Comparison of ENCODE assay signal across 11 cellular contexts in the genomic region with DNA sequence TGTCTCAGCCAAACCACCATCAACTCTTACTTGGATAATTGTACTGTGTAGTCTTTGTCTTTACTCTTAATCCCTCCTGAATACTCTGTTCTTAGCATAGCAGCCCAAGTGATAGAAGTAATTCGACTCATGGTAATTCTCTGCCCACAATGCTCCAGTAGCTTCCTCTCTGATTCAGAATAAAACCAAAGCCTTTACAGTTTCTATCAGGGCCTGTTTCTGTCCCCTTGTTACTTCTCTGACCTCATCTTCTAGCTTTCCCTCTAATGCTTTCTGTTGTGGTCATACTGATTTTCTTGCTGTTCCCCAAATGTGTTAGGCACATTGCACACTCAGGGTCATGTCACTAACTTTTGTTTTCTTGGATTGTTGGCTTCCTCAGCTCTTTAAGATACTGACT. TPM values are rescaled to one million over a fixed set of nuclear protein-coding genes. Genes with fewer than 3 reads are reported as not detected.
DNase-seq lines count a peak whose midpoint lies in the region; ATAC-seq, FAIRE-seq and TF ChIP-seq lines count a peak whose summit lies in the region.
"Had no signal": no experiment of that assay in that cellular context is flagged by ENCODE, and none has a peak within 500 bp of the region (broad histone marks: within the 10 kb centered on the region; RNA-seq: fewer than 3 reads in every experiment).

No MANE protein-coding gene starts in this region.

- WGBS in GM12878 (ENCODE audit: insufficient coverage, insufficient replicate concordance, low lambda C conversion rate, missing lambda C conversion rate) = 0% methylated on average over 1 of the region's 1 CpG

- in situ Hi-C loops in GM12878 (cut with MboI) = no loop called here

- H2AFZ ChIP-seq in GM12878 (ENCODE audit: control insufficient read depth, low read depth, low read length) = no peak overlapping the region

- no peak overlapping the region for H3K4me3 ChIP-seq in GM12878
- H3K4me3 ChIP-seq in effector memory CD4-positive, alpha-beta T cell (ENCODE audit: insufficient read depth, low read depth, low read length, poor library complexity, severe bottlenecking) = no peak overlapping the region

- CTCF ChIA-PET in GM12878 (lab: Yijun Ruan, JAX) = interaction anchor here (1.1 to 1.2 kb wide), 2 partner anchors 91 to 121 kb away, joined by 3 read pairs; no protein-coding TSS in a partner anchor

- SMC1A ChIA-PET in GM12878 (lab: Charles Lee; ENCODE audit: uncharacterized antibody, unreplicated experiment) = interaction anchor here (0.8 to 1.9 kb wide), 4 partner anchors 8 to 155 kb away, joined by 3 to 9 read pairs (median 3); partner anchors contain the start of gene ZNF518A

- H3K79me2 ChIP-seq in GM12878 (ENCODE audit: control insufficient read depth, insufficient read depth, low read length) = no peaks in the 10 kb centered on the region; the same call in none of the 2 replicates

- H4K20me1 ChIP-seq in GM12878 (ENCODE audit: control insufficient read depth, insufficient read depth) = no peaks in the 10 kb centered on the region

- H3K4me2 ChIP-seq in GM12878 (ENCODE audit: control insufficient read depth, insufficient read depth) = peak overlapping the region; percentile 67

- no peaks in the 10 kb centered on the region for H3K27me3 ChIP-seq in GM12878 (replicated peaks in 1 of 2; ENCODE audit: control insufficient read depth in 2 of 2, insufficient read depth in 2 of 2, low read length in 1 of 2)
- H3K27me3 ChIP-seq in effector memory CD4-positive, alpha-beta T cell (replicated peaks; ENCODE audit: control insufficient read depth, insufficient read depth, low read length, poor library complexity, severe bottlenecking) = no peaks in the 10 kb centered on the region

- POLR2A ChIA-PET in GM12878 (lab: Charles Lee) = interaction anchor here (0.6 to 1.1 kb wide), 3 partner anchors 94 to 1053 kb away, joined by 3 to 6 read pairs (median 3); partner anchors contain the start of gene CCNJ

- RAD21 ChIA-PET in GM12878 (lab: Charles Lee; ENCODE audit: unreplicated experiment) = interaction anchor here (0.9 to 1.4 kb wide), 3 partner anchors 16 to 121 kb away, joined by 3 to 6 read pairs (median 5); no protein-coding TSS in a partner anchor

- TF ChIP-seq CTCF in GM12878 (IDR thresholded peaks at IDR 0.05 in 2 of 3, conservative IDR thresholded peaks at IDR 0.05 in 1 of 3; ENCODE audit: control insufficient read depth in 2 of 3, extremely low read depth in 1 of 3, insufficient read depth in 1 of 3, low read depth in 3 of 3, low read length in 3 of 3) = no peak

- peaks cover 13% of the 10 kb centered on the region; the same call in 1 of the 2 replicates for H3K4me1 ChIP-seq in GM12878 (ENCODE audit: control insufficient read depth, insufficient read depth, low read length)
- no peaks in the 10 kb centered on the region for H3K4me1 ChIP-seq in effector memory CD4-positive, alpha-beta T cell (ENCODE audit: control insufficient read depth, insufficient read depth, low read length, poor library complexity, severe bottlenecking)

- H3K27ac ChIP-seq in GM12878 (ENCODE audit: control insufficient read depth, insufficient read depth) = peak overlapping the region; percentile 15
- no peak overlapping the region for H3K27ac ChIP-seq in effector memory CD4-positive, alpha-beta T cell (ENCODE audit: insufficient read depth, low read length, poor library complexity, severe bottlenecking)

- no TSS peak for BruUV-seq in GM12878 (replicated peaks; lab: Mats Ljungman, UMichigan)

- peak; percentile 89 for FAIRE-seq in GM12878 (lab: Jason Lieb, UNC)

- peak in 1 of 2 experiments; percentile 51; a peak in 1 of 4 replicates for TF ChIP-seq EP300 in GM12878 (IDR thresholded peaks at IDR 0.05; ENCODE audit: borderline replicate concordance in 1 of 2, control insufficient read depth in 1 of 2, low read depth in 2 of 2, low read length in 2 of 2)

- no peak for TF ChIP-seq POLR2A in GM12878 (IDR thresholded peaks at IDR 0.05; ENCODE audit: low read depth, low read length)

- DNase-seq in GM12878 (ENCODE audit: low read depth, low spot score) (peak; percentile 53), SW 1271 (lab: John Stamatoyannopoulos, UW) (no peak), AG08396 (ENCODE audit: low spot score) (no peak)
- DNase-seq in effector memory CD4-positive, alpha-beta T cell = no peak
- no peak for DNase-seq in activated CD4-positive, alpha-beta T cell treated with anti-CD3 and anti-CD28 coated beads for 4 hours
- DNase-seq: cerebellar nuclear complex; DMS79 treated with DMSO at 0.1 percent for 48 hours; NK-92 treated with Interleukin-12 subunit alpha and Interleukin-12 subunit beta, amount 100 ng/mL, for 24 hours had no signal

- H3K9ac ChIP-seq in GM12878 (ENCODE audit: control insufficient read depth, insufficient read depth, low read length) = no peak overlapping the region

- H3K9me3 ChIP-seq in GM12878 (replicated peaks; ENCODE audit: control insufficient read depth, insufficient read depth, low read length) = no peaks in the 10 kb centered on the region
- H3K9me3 ChIP-seq in effector memory CD4-positive, alpha-beta T cell (ENCODE audit: control insufficient read depth, low read length) = no peaks in the 10 kb centered on the region

- intact Hi-C loops in GM12878 (cut with micrococcal nuclease; ENCODE audit: unreplicated experiment) = loop anchor here (10.0 kb wide), 1 partner anchor 123 kb away; no protein-coding TSS in a partner anchor

- 0 out of 2 replicates have a peak, but pooled peaks have one; percentile 23 for TF ChIP-seq RAD21 in GM12878 (IDR thresholded peaks at IDR 0.05; ENCODE audit: insufficient read depth, low read depth, low read length)

- ATAC-seq in GM18909 (IDR thresholded peaks at IDR 0.05; ENCODE audit: poor library complexity, unreplicated experiment) (peak; percentile 91), GM21528 (IDR thresholded peaks at IDR 0.05; ENCODE audit: low FRiP score, unreplicated experiment) (peak; percentile 78), HG03108 (IDR thresholded peaks at IDR 0.05; ENCODE audit: unreplicated experiment) (peak; percentile 98), GM12878 (peak; percentile 98)

- peaks cover 1 to 25% of the 10 kb centered on the region in 2 experiments; a peak in 3 of 4 replicates for H3K36me3 ChIP-seq in GM12878 (ENCODE audit: control insufficient read depth in 2 of 2, insufficient read depth in 2 of 2, low read length in 1 of 2)
- H3K36me3 ChIP-seq in effector memory CD4-positive, alpha-beta T cell (ENCODE audit: control insufficient read depth, insufficient read depth, low read length) = peaks cover 50% of the 10 kb centered on the region

TF ChIP-seq in GM12878, 131 proteins besides CTCF, POLR2A, EP300 and RAD21 (continues in another document):
- no peak for TF ChIP-seq TARDBP (IDR thresholded peaks at IDR 0.05; ENCODE audit: borderline replicate concordance)
- 0 out of 2 replicates have a peak, but pooled peaks have one; percentile 34 for TF ChIP-seq IKZF1 (conservative IDR thresholded peaks at IDR 0.05)
- TF ChIP-seq YY1 (IDR thresholded peaks at IDR 0.05; ENCODE audit: low read depth, low read length) = no peak
- TF ChIP-seq POLR2AphosphoS2 (IDR thresholded peaks at IDR 0.05; ENCODE audit: low read depth, low read length) = no peak
- no peak for TF ChIP-seq ZNF622 (IDR thresholded peaks at IDR 0.05)
- TF ChIP-seq SMC3 (IDR thresholded peaks at IDR 0.05; ENCODE audit: borderline replicate concordance, low read length) = no peak
- no peak for TF ChIP-seq HDAC2 (IDR thresholded peaks at IDR 0.05)
- no peak for TF ChIP-seq RBBP5 (conservative IDR thresholded peaks at IDR 0.05)
- TF ChIP-seq ATF3 (IDR thresholded peaks at IDR 0.05; ENCODE audit: borderline replicate concordance, extremely low read depth, low read depth, low read length) = no peak
- TF ChIP-seq JUNB (IDR thresholded peaks at IDR 0.05) = peak; percentile 87
- no peak for TF ChIP-seq ESRRA (IDR thresholded peaks at IDR 0.05; ENCODE audit: low read length)
- TF ChIP-seq LARP7 (IDR thresholded peaks at IDR 0.05) = no peak
- 0 out of 2 replicates have a peak, but pooled peaks have one; percentile 34 for TF ChIP-seq RELB (IDR thresholded peaks at IDR 0.05; ENCODE audit: low read depth)
- no peak for TF ChIP-seq JUND (IDR thresholded peaks at IDR 0.05; ENCODE audit: low read depth, low read length)
- no peak for TF ChIP-seq ASH2L (IDR thresholded peaks at IDR 0.05; ENCODE audit: borderline replicate concordance, low read depth)

RNA-seq across cellular contexts. Expression of gene ZNF518A, which starts 8.0 kb away (rescaled TPM):
- total RNA-seq in GM12878 (2013; cell fraction: nucleolus; rRNA removed) = 146 and 153 TPM in 2 replicates
- total RNA-seq in GM12878 (2014; rRNA removed) (15.8 and 17.1 TPM in 2 replicates), GM12878 (2014; rRNA removed; fragmentation: Illumina TruSeq; extraction: Trizol) (16.9 and 17.7 TPM in 2 replicates), GM12878 (2021) (14.8 and 15.1 TPM in 2 replicates)
- 4.8 TPM for polyA plus RNA-seq in GM12878 (2011; ENCODE audit: low read depth)
- polyA plus RNA-seq in GM12878 (2011; rRNA removed) (19.4 and 34.1 TPM in 2 replicates), GM12878 (2014; fragmentation: Illumina TruSeq; extraction: Trizol) (13.6 and 15.8 TPM in 2 replicates), GM12878 (2014; fragmentation: Nextera tagmentation; extraction: Ambion mirVana) (10 to 100 TPM in 1 of 2 experiments, 1 to 10 TPM in 1; 3.7 to 11.3 TPM), GM12878 (2014; rRNA removed) (7.2 and 9.1 TPM in 2 replicates), GM12878 (2016; fragmentation: Nextera tagmentation; extraction: Ambion mirVana) (10 to 100 TPM; 18.7 to 24.4 TPM)
- polyA plus RNA-seq in GM12878 (2011; cell fraction: cytosol; rRNA removed) = 4.9 and 5.3 TPM in 2 replicates
- polyA plus RNA-seq in GM12878 (2011; cell fraction: nucleus; rRNA removed) = 22.5 and 26.4 TPM in 2 replicates
- polyA plus RNA-seq in GM12878 (2012) = 7.3 and 8.8 TPM in 2 replicates
- 15.5 and 29.6 TPM in 2 replicates for polyA minus RNA-seq in GM12878 (2011; rRNA and poly(A)+ RNA removed)
- 7.8 and 14.3 TPM in 2 replicates for polyA minus RNA-seq in GM12878 (2011; cell fraction: cytosol; rRNA and poly(A)+ RNA removed)
- polyA minus RNA-seq in GM12878 (2011; cell fraction: nucleus; rRNA and poly(A)+ RNA removed) = 18.0 and 23.7 TPM in 2 replicates
